ENCODE assay signal across 9 cellular contexts in the genomic region with DNA sequence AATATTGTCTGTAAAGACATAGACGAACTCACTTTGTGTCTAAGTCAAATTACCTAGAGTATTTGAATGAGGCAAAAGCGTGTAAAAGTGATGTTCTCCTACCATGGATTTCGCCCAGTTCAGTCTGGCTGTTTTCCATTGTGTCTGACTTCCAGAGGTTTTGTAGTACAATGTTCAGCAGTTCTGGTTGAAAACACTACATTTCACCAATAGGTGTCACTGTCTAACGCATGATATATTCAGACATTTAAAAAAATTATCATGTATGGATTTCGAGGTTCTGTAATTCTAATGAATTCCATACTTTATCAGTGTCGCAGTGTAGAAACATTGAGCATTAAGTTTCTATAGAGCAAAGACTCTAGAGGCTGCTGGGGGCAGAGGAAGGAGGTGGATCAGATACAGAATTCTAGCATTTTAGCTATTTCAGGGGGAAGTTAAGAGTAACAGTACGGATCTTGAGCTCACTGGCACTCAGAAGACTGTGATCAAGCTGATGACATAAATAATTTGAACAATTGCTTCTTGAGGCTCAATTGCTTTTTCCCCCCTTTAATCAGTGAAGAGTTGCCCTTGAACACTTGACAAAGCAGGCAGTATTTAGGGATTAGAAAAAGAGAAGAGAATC.
DNase-seq lines count a peak whose midpoint lies in the region; ATAC-seq and TF ChIP-seq lines count a peak whose summit lies in the region.
"Had no signal": no experiment of that assay in that cellular context is flagged by ENCODE, and none has a peak within 500 bp of the region (broad histone marks: within the 10 kb centered on the region; RNA-seq: fewer than 3 reads in every experiment).

No MANE protein-coding gene starts in this region.

- peak overlapping the region in 2 of 6 donors; percentile 66 to 91 for H3K27ac Mint-ChIP-seq in naive B cell
- no peak overlapping the region for H3K27ac Mint-ChIP-seq in activated naive CD4-positive, alpha-beta T cell treated with anti-CD3 and anti-CD28 coated beads, Interleukin-2, amount 10 ng/mL, durations not matched to agents 7 days and 5 days
- H3K27ac Mint-ChIP-seq: dendritic cell treated with granulocyte-macrophage colony-stimulating factor and Interleukin-4, amounts not matched to agents 40 ng/mL and 50 ng/mL, for 4 days had no signal

- peaks cover 0 to 13% (median 12%) of the 10 kb centered on the region in 3 donors for H3K27me3 Mint-ChIP-seq in naive B cell
- peaks cover 18% of the 10 kb centered on the region for H3K27me3 Mint-ChIP-seq in activated naive CD4-positive, alpha-beta T cell treated with anti-CD3 and anti-CD28 coated beads, Interleukin-2, amount 10 ng/mL, durations not matched to agents 7 days and 5 days
- H3K27me3 Mint-ChIP-seq: dendritic cell treated with granulocyte-macrophage colony-stimulating factor and Interleukin-4, amounts not matched to agents 40 ng/mL and 50 ng/mL, for 4 days had no signal

- H3K9me3 Mint-ChIP-seq in naive B cell = peaks cover 0 to 5% (median 0%) of the 10 kb centered on the region in 7 donors
- H3K9me3 Mint-ChIP-seq in activated naive CD4-positive, alpha-beta T cell treated with anti-CD3 and anti-CD28 coated beads, Interleukin-2, amount 10 ng/mL, durations not matched to agents 7 days and 5 days = no peaks in the 10 kb centered on the region
- H3K9me3 Mint-ChIP-seq: dendritic cell treated with granulocyte-macrophage colony-stimulating factor and Interleukin-4, amounts not matched to agents 40 ng/mL and 50 ng/mL, for 4 days had no signal

- no peaks in the 10 kb centered on the region for H3K9me3 ChIP-seq in Peyer's patch
- no peaks in the 10 kb centered on the region for H3K9me3 ChIP-seq in esophagus squamous epithelium

- DNase-seq in A172 (ENCODE audit: low spot score) (peak; percentile 64), GM12865 (ENCODE audit: low read depth) (peak; percentile 42), HT1080 (ENCODE audit: low read depth) (peak; percentile 49), Peyer's patch (no peak), esophagus squamous epithelium (lab: John Stamatoyannopoulos, UW) (no peak), naive B cell (peak; percentile 31), UCSD-AML1 (lab: John Stamatoyannopoulos, UW; ENCODE audit: unreplicated experiment) (no peak)
- no peak for DNase-seq in activated naive CD4-positive, alpha-beta T cell treated with anti-CD3 and anti-CD28 coated beads, Interleukin-2, amount 10 ng/mL, durations not matched to agents 7 days and 5 days

- H3K4me1 ChIP-seq in Peyer's patch (no peaks in the 10 kb centered on the region), esophagus squamous epithelium (peaks cover 0 to 8% (median 0%) of the 10 kb centered on the region in 3 donors)

- intact Hi-C loops in esophagus squamous epithelium (cut with DNase I) = no loop called here

- TF ChIP-seq CTCF in GM12865 (IDR thresholded peaks at IDR 0.05; ENCODE audit: insufficient read depth, low read depth, low read length, missing control alignments) = peak; percentile 54
- TF ChIP-seq CTCF in Peyer's patch (IDR thresholded peaks at IDR 0.05) = peak; percentile 30 to 72 (median 62)
- TF ChIP-seq CTCF in esophagus squamous epithelium (IDR thresholded peaks at IDR 0.05) = peak; percentile 20 to 69 (median 58)

- no peak overlapping the region for H3K27ac ChIP-seq in Peyer's patch
- no peak overlapping the region for H3K27ac ChIP-seq in esophagus squamous epithelium

- TF ChIP-seq POLR2A in Peyer's patch (IDR thresholded peaks at IDR 0.05) (no peak), esophagus squamous epithelium (IDR thresholded peaks at IDR 0.05) (no peak)

- ATAC-seq in naive B cell (ENCODE audit: low read depth in 2 of 2) = peak in 1 of 2 donors; percentile 52

- H3K4me3 ChIP-seq in GM12865 (ENCODE audit: low read depth, low read length) = no peak overlapping the region
- no peak overlapping the region for H3K4me3 ChIP-seq in Peyer's patch
- no peak overlapping the region for H3K4me3 ChIP-seq in esophagus squamous epithelium

- H3K27me3 ChIP-seq in Peyer's patch = no peaks in the 10 kb centered on the region
- H3K27me3 ChIP-seq in esophagus squamous epithelium = no peaks in the 10 kb centered on the region

- peaks cover 15 to 25% (median 17%) of the 10 kb centered on the region in 3 donors for H3K4me1 Mint-ChIP-seq in naive B cell
- no peaks in the 10 kb centered on the region for H3K4me1 Mint-ChIP-seq in activated naive CD4-positive, alpha-beta T cell treated with anti-CD3 and anti-CD28 coated beads, Interleukin-2, amount 10 ng/mL, durations not matched to agents 7 days and 5 days

- H3K36me3 Mint-ChIP-seq in naive B cell = no peaks in the 10 kb centered on the region
- no peaks in the 10 kb centered on the region for H3K36me3 Mint-ChIP-seq in activated naive CD4-positive, alpha-beta T cell treated with anti-CD3 and anti-CD28 coated beads, Interleukin-2, amount 10 ng/mL, durations not matched to agents 7 days and 5 days

- peak overlapping the region in 1 of 8 donors; percentile 40 for H3K4me3 Mint-ChIP-seq in naive B cell
- H3K4me3 Mint-ChIP-seq in activated naive CD4-positive, alpha-beta T cell treated with anti-CD3 and anti-CD28 coated beads, Interleukin-2, amount 10 ng/mL, durations not matched to agents 7 days and 5 days = no peak overlapping the region
- H3K4me3 Mint-ChIP-seq: dendritic cell treated with granulocyte-macrophage colony-stimulating factor and Interleukin-4, amounts not matched to agents 40 ng/mL and 50 ng/mL, for 4 days had no signal

- no peaks in the 10 kb centered on the region for H3K36me3 ChIP-seq in Peyer's patch
- no peaks in the 10 kb centered on the region for H3K36me3 ChIP-seq in esophagus squamous epithelium

- 15 to 17% methylated on average over 7 of the region's 7 CpGs for WGBS in esophagus squamous epithelium, 2 donors

- CTCF ChIA-PET in activated naive CD4-positive, alpha-beta T cell treated with anti-CD3 and anti-CD28 coated beads, Interleukin-2, amount 10 ng/mL, durations not matched to agents 7 days and 5 days (lab: Charles Lee) = interaction anchor here (0.8 to 2.2 kb wide), 16 partner anchors 8 to 756 kb away, joined by 3 to 13 read pairs (median 4); no protein-coding TSS in a partner anchor

Comparison
In these comparisons a context has a peak if more than half of its experiments do, and no peak if none do; other contexts are left out.
1. DNase-seq: peak in A172 (single experiment), GM12865 (single experiment), HT1080 (single experiment) and naive B cell (single experiment); none in Peyer's patch (0 of 3), esophagus squamous epithelium (single experiment), UCSD-AML1 (single experiment) and activated naive CD4-positive, alpha-beta T cell treated with anti-CD3 and anti-CD28 coated beads, Interleukin-2, amount 10 ng/mL, durations not matched to agents 7 days and 5 days (single experiment).
2. Peak in every context shown above with its lines, with median percentiles within 50 percentile points of each other: CTCF ChIP-seq.